In genomic region chr7:20187855-20188254, GRCh38 we compare ENCODE assay signal across 7 cellular contexts. TPM values are rescaled to one million over a fixed set of nuclear protein-coding genes. Genes with fewer than 3 reads are reported as not detected.
"Had no signal": no experiment of that assay in that cellular context is flagged by ENCODE, and none has a peak within 500 bp of the region (broad histone marks: within the 10 kb centered on the region; RNA-seq: fewer than 3 reads in every experiment).

No MANE protein-coding gene starts in this region.

RNA-seq across cellular contexts. Expression of gene MACC1, which starts 29.3 kb away (rescaled TPM):
- total RNA-seq: activated naive CD4-positive, alpha-beta T cell treated with anti-CD3 and anti-CD28 coated beads, Interleukin-2, amount 50 U/mL, for 72 hours; ascending aorta; dermis microvascular lymphatic vessel endothelial cell; endothelial cell of umbilical vein; glomerular endothelial cell; T-helper 1 cell treated with Interleukin-12 subunit alpha and Interleukin-12 subunit beta and Interleukin-4 antibody, amounts not matched to agents 30 ng/mL and 1 ng/mL, for 36 hours had no signal
- polyA plus RNA-seq: cardiac muscle cell, endothelial cell of umbilical vein had no signal
